In the genomic region with DNA sequence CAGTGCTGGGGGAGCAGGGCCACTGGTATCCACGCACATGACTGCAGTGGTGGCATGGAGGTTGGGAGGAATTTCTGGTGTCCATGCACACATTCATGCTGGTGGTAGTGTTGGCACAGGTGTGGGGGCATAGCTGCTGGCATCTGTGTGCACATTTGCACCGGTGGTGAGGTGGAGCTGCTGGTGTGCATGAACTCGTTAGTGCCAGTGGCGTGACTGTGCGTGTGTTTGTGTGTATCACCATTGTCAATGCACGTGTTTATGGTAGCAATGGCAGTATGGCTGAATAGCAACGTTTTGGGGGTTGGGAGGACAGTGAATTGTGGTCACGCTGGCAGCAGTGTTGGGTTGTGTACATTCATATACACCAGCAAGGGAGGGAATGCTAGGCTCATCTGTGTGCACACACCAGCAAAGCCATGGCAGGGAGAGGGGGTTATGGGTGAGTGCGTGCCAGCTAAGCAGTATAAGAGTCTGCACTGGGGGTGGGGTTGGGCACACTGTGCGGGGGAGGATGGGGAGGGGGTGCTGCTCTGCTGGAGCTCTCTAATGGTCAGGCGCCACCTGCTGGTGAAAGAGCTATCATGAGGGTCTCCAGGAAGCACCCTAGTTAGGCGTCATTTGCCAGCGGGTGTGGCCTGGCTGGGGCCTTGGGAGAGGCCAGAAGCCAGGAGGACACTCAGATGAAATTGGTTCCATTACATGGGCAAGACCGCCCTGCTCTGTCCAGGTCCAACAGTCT, we compare ENCODE assay signal across 10 cellular contexts.
DNase-seq lines count a peak whose midpoint lies in the region; ATAC-seq and TF ChIP-seq lines count a peak whose summit lies in the region.
"Had no signal": no experiment of that assay in that cellular context is flagged by ENCODE, and none has a peak within 500 bp of the region (broad histone marks: within the 10 kb centered on the region; RNA-seq: fewer than 3 reads in every experiment).

No MANE protein-coding gene starts in this region.

- H3K27ac Mint-ChIP-seq in activated naive CD4-positive, alpha-beta T cell treated with anti-CD3 and anti-CD28 coated beads, Interleukin-2, amount 10 ng/mL, durations not matched to agents 7 days and 5 days, result no peak overlapping the region
- no peak overlapping the region for H3K27ac Mint-ChIP-seq in glutamatergic neuron (ENCODE audit: unreplicated experiment)
- H3K27ac Mint-ChIP-seq in stimulated activated naive CD8-positive, alpha-beta T cell treated with anti-CD3 and anti-CD28 coated beads, Interleukin-15, amount 100 ng/mL, for 72 hours, result no peak overlapping the region
- H3K27ac Mint-ChIP-seq: CD8-positive, alpha-beta memory T cell had no signal

- no peaks in the 10 kb centered on the region for H3K27me3 ChIP-seq in ascending aorta

- H3K9me3 ChIP-seq in ascending aorta, result peaks cover 0 to 8% of the 10 kb centered on the region in 2 donors

- intact Hi-C loops in ascending aorta (cut with DNase I), result no loop called here

- peak; percentile 69 for TF ChIP-seq CTCF in glutamatergic neuron (IDR thresholded peaks at IDR 0.05; ENCODE audit: partially characterized antibody, unreplicated experiment)
- no peak for TF ChIP-seq CTCF in ascending aorta (IDR thresholded peaks at IDR 0.05)

- no peaks in the 10 kb centered on the region for H3K4me1 Mint-ChIP-seq in activated naive CD4-positive, alpha-beta T cell treated with anti-CD3 and anti-CD28 coated beads, Interleukin-2, amount 10 ng/mL, durations not matched to agents 7 days and 5 days
- no peaks in the 10 kb centered on the region for H3K4me1 Mint-ChIP-seq in glutamatergic neuron (ENCODE audit: low read depth, unreplicated experiment)
- no peaks in the 10 kb centered on the region for H3K4me1 Mint-ChIP-seq in stimulated activated naive CD8-positive, alpha-beta T cell treated with anti-CD3 and anti-CD28 coated beads, Interleukin-15, amount 100 ng/mL, for 72 hours
- H3K4me1 Mint-ChIP-seq: CD8-positive, alpha-beta memory T cell had no signal

- no peaks in the 10 kb centered on the region for H3K36me3 Mint-ChIP-seq in activated naive CD4-positive, alpha-beta T cell treated with anti-CD3 and anti-CD28 coated beads, Interleukin-2, amount 10 ng/mL, durations not matched to agents 7 days and 5 days
- no peaks in the 10 kb centered on the region for H3K36me3 Mint-ChIP-seq in glutamatergic neuron (ENCODE audit: unreplicated experiment)
- H3K36me3 Mint-ChIP-seq: CD8-positive, alpha-beta memory T cell had no signal

- peak; percentile 24 for DNase-seq in activated naive CD4-positive, alpha-beta T cell treated with anti-CD3 and anti-CD28 coated beads, Interleukin-2, amount 10 ng/mL, durations not matched to agents 7 days and 5 days
- DNase-seq in activated naive CD4-positive, alpha-beta T cell (lab: John Stamatoyannopoulos, UW), result no peak
- DNase-seq in NCI-H69 (lab: John Stamatoyannopoulos, UW) (peak; percentile 37), glutamatergic neuron (peak; percentile 67), NCI-H1105 (lab: John Stamatoyannopoulos, UW) (no peak), ascending aorta (ENCODE audit: low spot score in 2 of 2) (no peak), LoVo (ENCODE audit: low spot score) (no peak)
- DNase-seq in stimulated activated naive CD8-positive, alpha-beta T cell treated with anti-CD3 and anti-CD28 coated beads, Interleukin-15, amount 100 ng/mL, for 72 hours, result no peak
- DNase-seq: CD8-positive, alpha-beta memory T cell; NCI-H1092 treated with DMSO at 0.1 percent for 48 hours had no signal

- no peak overlapping the region for H3K4me3 Mint-ChIP-seq in activated naive CD4-positive, alpha-beta T cell treated with anti-CD3 and anti-CD28 coated beads, Interleukin-2, amount 10 ng/mL, durations not matched to agents 7 days and 5 days
- no peak overlapping the region for H3K4me3 Mint-ChIP-seq in glutamatergic neuron (ENCODE audit: unreplicated experiment)
- H3K4me3 Mint-ChIP-seq in stimulated activated naive CD8-positive, alpha-beta T cell treated with anti-CD3 and anti-CD28 coated beads, Interleukin-15, amount 100 ng/mL, for 72 hours, result no peak overlapping the region
- H3K4me3 Mint-ChIP-seq: CD8-positive, alpha-beta memory T cell had no signal

- no peaks in the 10 kb centered on the region for H3K27me3 Mint-ChIP-seq in activated naive CD4-positive, alpha-beta T cell treated with anti-CD3 and anti-CD28 coated beads, Interleukin-2, amount 10 ng/mL, durations not matched to agents 7 days and 5 days
- H3K27me3 Mint-ChIP-seq in glutamatergic neuron (ENCODE audit: unreplicated experiment), result no peaks in the 10 kb centered on the region
- H3K27me3 Mint-ChIP-seq in stimulated activated naive CD8-positive, alpha-beta T cell treated with anti-CD3 and anti-CD28 coated beads, Interleukin-15, amount 100 ng/mL, for 72 hours, result no peaks in the 10 kb centered on the region

- H3K36me3 ChIP-seq in ascending aorta, result no peaks in the 10 kb centered on the region

- H3K27ac ChIP-seq in ascending aorta, result no peak overlapping the region

- H3K9me3 Mint-ChIP-seq in activated naive CD4-positive, alpha-beta T cell treated with anti-CD3 and anti-CD28 coated beads, Interleukin-2, amount 10 ng/mL, durations not matched to agents 7 days and 5 days, result peaks cover 18% of the 10 kb centered on the region
- H3K9me3 Mint-ChIP-seq in glutamatergic neuron (ENCODE audit: unreplicated experiment), result peaks cover 5% of the 10 kb centered on the region
- H3K9me3 Mint-ChIP-seq in stimulated activated naive CD8-positive, alpha-beta T cell treated with anti-CD3 and anti-CD28 coated beads, Interleukin-15, amount 100 ng/mL, for 72 hours, result peaks cover 0 to 14% of the 10 kb centered on the region in 2 donors

- CTCF ChIA-PET in activated naive CD4-positive, alpha-beta T cell treated with anti-CD3 and anti-CD28 coated beads, Interleukin-2, amount 10 ng/mL, durations not matched to agents 7 days and 5 days (lab: Charles Lee), result no interaction called here

- no peak overlapping the region for H3K4me3 ChIP-seq in ascending aorta

- peak; percentile 28 for ATAC-seq in stimulated activated naive CD8-positive, alpha-beta T cell treated with anti-CD3 and anti-CD28 coated beads, Interleukin-15, amount 100 ng/mL, for 72 hours

- H3K4me1 ChIP-seq in ascending aorta, result no peaks in the 10 kb centered on the region

Comparison
In these comparisons a context has a peak if more than half of its experiments do, and no peak if none do; other contexts are left out.
1. DNase-seq: peak in activated naive CD4-positive, alpha-beta T cell treated with anti-CD3 and anti-CD28 coated beads, Interleukin-2, amount 10 ng/mL, durations not matched to agents 7 days and 5 days (single experiment), NCI-H69 (single experiment) and glutamatergic neuron (single experiment); none in activated naive CD4-positive, alpha-beta T cell (0 of 4), stimulated activated naive CD8-positive, alpha-beta T cell treated with anti-CD3 and anti-CD28 coated beads, Interleukin-15, amount 100 ng/mL, for 72 hours (0 of 2), NCI-H1105 (single experiment), ascending aorta (0 of 2) and LoVo (single experiment).